13 cellular contexts compared by ENCODE assay signal in the genomic region with DNA sequence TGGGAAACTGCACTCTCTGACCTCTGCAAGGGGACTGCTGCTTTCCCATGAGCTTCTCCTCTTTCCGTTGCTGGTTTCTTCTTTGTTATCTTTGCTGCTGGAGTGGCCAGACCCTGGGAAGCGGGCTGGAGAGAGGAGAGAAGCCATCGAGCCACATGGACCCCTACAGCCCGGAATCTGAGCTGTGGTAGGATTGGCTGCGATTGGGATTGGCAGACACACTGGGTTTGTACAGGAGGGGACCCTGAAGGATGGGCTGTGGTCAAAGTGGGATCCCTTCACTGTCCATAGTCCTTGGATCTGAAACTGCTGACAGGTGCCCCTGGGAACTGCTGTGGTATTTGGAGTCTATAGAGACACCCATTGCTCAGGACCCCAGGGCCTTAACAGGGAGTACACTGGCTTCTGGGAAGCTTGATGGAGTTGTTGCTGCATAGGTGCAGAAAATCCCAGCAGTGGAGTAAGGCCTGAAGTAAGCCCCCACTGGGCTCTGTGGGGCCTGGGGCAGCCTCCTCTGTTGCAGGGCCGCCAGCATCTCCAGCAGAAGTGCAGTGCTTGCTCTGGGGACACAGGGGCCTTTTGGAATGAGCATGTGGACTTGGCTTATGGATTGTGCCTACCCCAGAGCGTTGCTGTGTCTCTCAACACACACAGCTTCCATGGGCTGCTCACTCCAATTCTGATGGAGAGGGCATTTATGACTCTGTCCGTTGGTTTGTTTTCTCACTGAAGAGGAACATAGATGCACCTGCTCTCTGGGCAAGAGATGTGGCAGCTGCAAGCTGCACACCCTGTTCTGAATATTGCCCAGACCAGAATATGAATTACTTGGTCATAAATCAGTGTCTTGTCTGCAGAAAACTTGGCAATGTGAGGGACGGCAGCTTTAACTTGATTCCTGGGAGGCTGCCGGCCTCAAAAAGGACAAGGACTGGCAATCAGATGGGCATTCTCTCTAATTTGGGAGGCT. TPM values are rescaled to one million over a fixed set of nuclear protein-coding genes. Genes with fewer than 3 reads are reported as not detected.
A peak's percentile ranks its signal among the peaks of the same experiment; 100 is the strongest.
DNase-seq lines count a peak whose midpoint lies in the region; ATAC-seq, FAIRE-seq and TF ChIP-seq lines count a peak whose summit lies in the region.
"Had no signal": no experiment of that assay in that cellular context is flagged by ENCODE, and none has a peak within 500 bp of the region (broad histone marks: within the 10 kb centered on the region; RNA-seq: fewer than 3 reads in every experiment).

No MANE protein-coding gene starts in this region.

- H3K27ac Mint-ChIP-seq in T-helper 2 cell treated with Interferon-gamma antibody and Interleukin-4, amounts not matched to agents 5 μg/mL and 100 μg/mL, for 36 hours, result no peak overlapping the region

- no peak for TF ChIP-seq CTCF in kidney (IDR thresholded peaks at IDR 0.05; ENCODE audit: borderline replicate concordance, extremely low read depth, insufficient read depth)

- ATAC-seq in HG03571 (IDR thresholded peaks at IDR 0.05; ENCODE audit: unreplicated experiment), result no peak
- ATAC-seq: left lobe of liver had no signal

- peaks cover 9% of the 10 kb centered on the region for H3K36me3 Mint-ChIP-seq in T-helper 2 cell treated with Interferon-gamma antibody and Interleukin-4, amounts not matched to agents 5 μg/mL and 100 μg/mL, for 36 hours (ENCODE audit: low read depth)

- H3K9ac ChIP-seq in BLaER1 treated with 17β-estradiol and CSF1 and Interleukin-3, amounts not matched to agents 10 nM and 100 nM, result peak overlapping the region in 5 of 11 experiments; percentile 16 to 59 (median 47); a peak in 9 of 22 replicates
- no peak overlapping the region for H3K9ac ChIP-seq in kidney (ENCODE audit: low read length in 2 of 2)

- no peaks in the 10 kb centered on the region for H3K9me3 Mint-ChIP-seq in T-helper 2 cell treated with Interferon-gamma antibody and Interleukin-4, amounts not matched to agents 5 μg/mL and 100 μg/mL, for 36 hours

- no peaks in the 10 kb centered on the region for H3K27me3 Mint-ChIP-seq in T-helper 2 cell treated with Interferon-gamma antibody and Interleukin-4, amounts not matched to agents 5 μg/mL and 100 μg/mL, for 36 hours (ENCODE audit: low read depth)

- no peak for FAIRE-seq in kidney (lab: Jason Lieb, UNC)
- FAIRE-seq: frontal cortex had no signal

- intact Hi-C loops in kidney (cut with DNase I), result no loop called here

- peak overlapping the region in 2 of 10 experiments; percentile 7 to 13; a peak in 3 of 20 replicates for H3K4me3 ChIP-seq in BLaER1 treated with 17β-estradiol and CSF1 and Interleukin-3, amounts not matched to agents 10 nM and 100 nM
- no peak overlapping the region for H3K4me3 ChIP-seq in kidney (ENCODE audit: low read length in 2 of 2)

- peaks cover 0 to 6% (median 0%) of the 10 kb centered on the region in 11 experiments; a peak in 3 of 22 replicates for H3K36me3 ChIP-seq in BLaER1 treated with 17β-estradiol and CSF1 and Interleukin-3, amounts not matched to agents 10 nM and 100 nM
- H3K36me3 ChIP-seq in kidney (ENCODE audit: control insufficient read depth in 1 of 2, insufficient read depth in 2 of 2, low read length in 2 of 2), result no peaks in the 10 kb centered on the region

- no peaks in the 10 kb centered on the region for H3K9me3 ChIP-seq in BLaER1 treated with 17β-estradiol and CSF1 and Interleukin-3, amounts not matched to agents 10 nM and 100 nM (replicated peaks in 1 of 11)
- H3K9me3 ChIP-seq in kidney (ENCODE audit: control insufficient read depth in 1 of 2, low read length in 2 of 2), result no peaks in the 10 kb centered on the region

- peak; percentile 24 for DNase-seq in GF-D8 (lab: John Stamatoyannopoulos, UW)
- peak; percentile 79 for DNase-seq in NCI-H510A treated with DMSO at 0.1 percent for 48 hours (lab: John Stamatoyannopoulos, UW)
- peak; percentile 28 for DNase-seq in kidney
- DNase-seq in T-helper 2 cell treated with Interferon-gamma antibody and Interleukin-4, amounts not matched to agents 5 μg/mL and 100 μg/mL, for 36 hours (ENCODE audit: low spot score), result no peak
- no peak for DNase-seq in NK-92 treated with Interleukin-12 subunit alpha and Interleukin-12 subunit beta, amount 100 ng/mL, for 24 hours (lab: John Stamatoyannopoulos, UW)
- DNase-seq in SW480 (ENCODE audit: low spot score), result no peak
- DNase-seq: AML-193; dermis blood vessel endothelial cell; stimulated activated CD4-positive, alpha-beta T cell treated with anti-CD3 and anti-CD28 coated beads, Interleukin-4, amount 100 ng/mL, for 1 hour had no signal

- no peaks in the 10 kb centered on the region for H3K27me3 ChIP-seq in BLaER1 treated with 17β-estradiol and CSF1 and Interleukin-3, amounts not matched to agents 10 nM and 100 nM

- peaks cover 34% of the 10 kb centered on the region for H3K4me1 Mint-ChIP-seq in T-helper 2 cell treated with Interferon-gamma antibody and Interleukin-4, amounts not matched to agents 5 μg/mL and 100 μg/mL, for 36 hours (ENCODE audit: low read depth)

- peak overlapping the region in 10 of 11 experiments; percentile 2 to 100 (median 98); a peak in 19 of 22 replicates for H3K4me2 ChIP-seq in BLaER1 treated with 17β-estradiol and CSF1 and Interleukin-3, amounts not matched to agents 10 nM and 100 nM

- H3K27ac ChIP-seq in BLaER1 treated with 17β-estradiol and CSF1 and Interleukin-3, amounts not matched to agents 10 nM and 100 nM, result peak overlapping the region in 7 of 11 experiments; percentile 15 to 57 (median 34); a peak in 11 of 22 replicates
- no peak overlapping the region for H3K27ac ChIP-seq in kidney (ENCODE audit: low read depth in 2 of 2, low read length in 2 of 2)

- peaks cover 35 to 100% (median 99%) of the 10 kb centered on the region in 10 experiments for H3K4me1 ChIP-seq in BLaER1 treated with 17β-estradiol and CSF1 and Interleukin-3, amounts not matched to agents 10 nM and 100 nM
- H3K4me1 ChIP-seq in kidney (ENCODE audit: control insufficient read depth in 1 of 2, insufficient read depth in 1 of 2, low read depth in 1 of 2, low read length in 2 of 2), result peaks cover 19 to 31% of the 10 kb centered on the region in 2 donors

- H4K20me1 ChIP-seq in BLaER1 treated with 17β-estradiol and CSF1 and Interleukin-3, amounts not matched to agents 10 nM and 100 nM, result peaks cover 38 to 100% (median 78%) of the 10 kb centered on the region in 11 experiments; a peak in 21 of 22 replicates

- H3K4me3 Mint-ChIP-seq in T-helper 2 cell treated with Interferon-gamma antibody and Interleukin-4, amounts not matched to agents 5 μg/mL and 100 μg/mL, for 36 hours, result no peak overlapping the region

RNA-seq across cellular contexts. Expression of a gene that starts 32.0 kb away (rescaled TPM):
- total RNA-seq in kidney, result 97.7 TPM
- polyA plus RNA-seq in kidney (ENCODE audit: insufficient read depth, low read depth, low replicate concordance), result 45.0 TPM

Comparison
In these comparisons a context has a peak if more than half of its experiments do, and no peak if none do; other contexts are left out.
1. H3K27ac ChIP-seq: peak in BLaER1 treated with 17β-estradiol and CSF1 and Interleukin-3, amounts not matched to agents 10 nM and 100 nM (7 of 11); none in kidney (0 of 2).
2. DNase-seq: peak in GF-D8 (single experiment), NCI-H510A treated with DMSO at 0.1 percent for 48 hours (single experiment) and kidney (single experiment); none in T-helper 2 cell treated with Interferon-gamma antibody and Interleukin-4, amounts not matched to agents 5 μg/mL and 100 μg/mL, for 36 hours (single experiment), NK-92 treated with Interleukin-12 subunit alpha and Interleukin-12 subunit beta, amount 100 ng/mL, for 24 hours (single experiment) and SW480 (single experiment).